8 cellular contexts compared by ENCODE assay signal in genomic region chr17:16491131-16491702, GRCh38. TPM values are rescaled to one million over a fixed set of nuclear protein-coding genes. Genes with fewer than 3 reads are reported as not detected.
DNase-seq lines count a peak whose midpoint lies in the region; ATAC-seq and TF ChIP-seq lines count a peak whose summit lies in the region.

No MANE protein-coding gene starts in this region.

- H3F3A ChIP-seq in GM23248 (ENCODE audit: insufficient read depth): no peaks in the 10 kb centered on the region

- H3K9me2 ChIP-seq in GM23248 (ENCODE audit: insufficient read depth): no peaks in the 10 kb centered on the region

- no peaks in the 10 kb centered on the region for H3K79me2 ChIP-seq in GM23248 (ENCODE audit: insufficient read depth)

- no peak for TF ChIP-seq CTCF in epithelial cell of proximal tubule (conservative IDR thresholded peaks at IDR 0.05; ENCODE audit: low read depth, low read length)
- no peak for TF ChIP-seq CTCF in ovary (IDR thresholded peaks at IDR 0.05)

- H3K4me3 ChIP-seq in GM23248 (peak overlapping the region; percentile 65), SJCRH30 (peak overlapping the region; percentile 58), epithelial cell of proximal tubule (ENCODE audit: low read depth, low read length) (peak overlapping the region; percentile 31), ovary (peak overlapping the region; percentile 37)

- DNase-seq in GM23248: no peak
- DNase-seq in SJCRH30: peak in 1 of 2 experiments; percentile 53
- DNase-seq in epithelial cell of proximal tubule (ENCODE audit: low read depth): no peak
- DNase-seq in ovary: peak in 3 of 5 donors; percentile 21 to 47 (median 47)
- no peak for DNase-seq in NCI-H510A (lab: John Stamatoyannopoulos, UW)
- no peak for DNase-seq in cerebellum (ENCODE audit: low spot score)

- H3K36me3 ChIP-seq in GM23248 (ENCODE audit: low read depth) (no peaks in the 10 kb centered on the region), SJCRH30 (no peaks in the 10 kb centered on the region), ovary (no peaks in the 10 kb centered on the region)

- H3K27ac ChIP-seq in GM23248 (no peak overlapping the region), SJCRH30 (no peak overlapping the region), ovary (peak overlapping the region in 1 of 2 donors; percentile 58)

- peaks cover 6% of the 10 kb centered on the region for H3K4me1 ChIP-seq in GM23248 (ENCODE audit: insufficient read depth)
- H3K4me1 ChIP-seq in SJCRH30: peaks cover 36% of the 10 kb centered on the region
- peaks cover 18% of the 10 kb centered on the region for H3K4me1 ChIP-seq in ovary (ENCODE audit: insufficient read depth)

- 7 to 8% methylated on average over 15 to 17 of the region's 28 CpGs for WGBS in GM23248 (ENCODE audit: low coverage in 1 of 2, low lambda C conversion rate in 2 of 2, missing lambda C conversion rate in 2 of 2), 2 experiments
- 7 to 15% (median 10%) methylated on average over 9 to 28 of the region's 28 CpGs for WGBS in ovary, 3 donors

- in situ Hi-C loops in GM23248 (cut with MboI): no loop called here

- H3K27me3 ChIP-seq in GM23248 (replicated peaks; ENCODE audit: insufficient read depth) (peaks cover 30% of the 10 kb centered on the region), SJCRH30 (peaks cover 23% of the 10 kb centered on the region; the same call in 1 of the 2 replicates), ovary (no peaks in the 10 kb centered on the region)

- H3K9me3 ChIP-seq in GM23248 (ENCODE audit: low read depth) (no peaks in the 10 kb centered on the region), SJCRH30 (replicated peaks) (no peaks in the 10 kb centered on the region), ovary (no peaks in the 10 kb centered on the region)

- no peaks in the 10 kb centered on the region for H4K20me1 ChIP-seq in GM23248 (ENCODE audit: insufficient read depth)

- ATAC-seq in HG02981 (IDR thresholded peaks at IDR 0.05; ENCODE audit: unreplicated experiment): no peak
- no peak for ATAC-seq in HG02852 (IDR thresholded peaks at IDR 0.05; ENCODE audit: unreplicated experiment)

- no peak overlapping the region for H2AFZ ChIP-seq in GM23248

- TF ChIP-seq POLR2A in ovary (IDR thresholded peaks at IDR 0.05): no peak

- TF ChIP-seq EP300 in ovary (IDR thresholded peaks at IDR 0.05): no peak

- no peak overlapping the region for H3K9ac ChIP-seq in GM23248

- intact Hi-C loops in ovary (cut with DNase I): no loop called here

- H3K4me2 ChIP-seq in GM23248 (ENCODE audit: unreplicated experiment): peak overlapping the region; percentile 48

RNA-seq across cellular contexts. Expression of gene LRRC75A, which starts 0.8 kb away (rescaled TPM):
- 0.13 and 0.22 TPM in 2 replicates for total RNA-seq in GM23248 (2014; rRNA removed; shearing (Covaris generic))
- polyA plus RNA-seq in GM23248 (2016; fragmentation: Nextera tagmentation; extraction: Ambion mirVana) (0.15 and 0.54 TPM in 2 replicates), ovary (10 to 100 TPM in 1 of 2 donors, 1 to 10 TPM in 1; 2.2 to 12.5 TPM)
- 3.7 and 4.8 TPM in 2 replicates for total RNA-seq in SJCRH30 (2014; rRNA removed; shearing (Covaris generic))
- total RNA-seq in epithelial cell of proximal tubule (0.22 and 0.23 TPM in 2 replicates), ovary (1 to 10 TPM; 1.0 to 8.1 (median 4.1) TPM), cerebellum (12.7 TPM)

Comparison
In these comparisons a context has a peak if more than half of its experiments do, and no peak if none do; other contexts are left out.
1. DNase-seq: peak in ovary (3 of 5); none in GM23248 (single experiment), epithelial cell of proximal tubule (single experiment), NCI-H510A (single experiment) and cerebellum (single experiment).
2. Peak in every context shown above with its lines, with median percentiles within 50 percentile points of each other: H3K4me3 ChIP-seq.